ENCODE assay signal across 25 cellular contexts in genomic region chr16:76293980-76294690, GRCh38. TPM values are rescaled to one million over a fixed set of nuclear protein-coding genes. Genes with fewer than 3 reads are reported as not detected.
"Had no signal": no experiment of that assay in that cellular context is flagged by ENCODE, and none has a peak within 500 bp of the region (broad histone marks: within the 10 kb centered on the region; RNA-seq: fewer than 3 reads in every experiment).

No MANE protein-coding gene starts in this region.

- H3K27me3 ChIP-seq: ascending aorta, neural progenitor cell, vagina had no signal

- H3K36me3 ChIP-seq: ascending aorta, left ventricle myocardium inferior, neural progenitor cell, prostate gland, vagina had no signal

- H3K4me3 ChIP-seq: ascending aorta, left ventricle myocardium inferior, neural progenitor cell, prostate gland, smooth muscle cell, vagina had no signal

- H3K27ac ChIP-seq: ascending aorta, left ventricle myocardium inferior, neural progenitor cell, prostate gland, vagina, VCaP had no signal

- H3K27me3 Mint-ChIP-seq: activated naive CD4-positive, alpha-beta T cell treated with anti-CD3 and anti-CD28 coated beads, Interleukin-2, amount 10 ng/mL, durations not matched to agents 7 days and 5 days; activated naive CD8-positive, alpha-beta T cell treated with anti-CD3 and anti-CD28 coated beads, Interleukin-2, amount 50 U/mL, for 24 hours; effector memory CD8-positive, alpha-beta T cell; stimulated activated naive CD8-positive, alpha-beta T cell treated with anti-CD3 and anti-CD28 coated beads, Interleukin-15, amount 100 ng/mL, for 72 hours had no signal

- H3K27ac Mint-ChIP-seq: activated naive CD4-positive, alpha-beta T cell treated with anti-CD3 and anti-CD28 coated beads, Interleukin-2, amount 10 ng/mL, durations not matched to agents 7 days and 5 days; activated naive CD8-positive, alpha-beta T cell treated with anti-CD3 and anti-CD28 coated beads, Interleukin-2, amount 50 U/mL, for 24 hours; effector memory CD8-positive, alpha-beta T cell; naive B cell; stimulated activated naive CD8-positive, alpha-beta T cell treated with anti-CD3 and anti-CD28 coated beads, Interleukin-15, amount 100 ng/mL, for 72 hours had no signal

- H3K4me2 ChIP-seq: neural progenitor cell, smooth muscle cell had no signal

- H3K9me3 ChIP-seq: ascending aorta, left ventricle myocardium inferior, prostate gland, vagina had no signal

- DNase-seq: activated CD4-positive, alpha-beta T cell treated with anti-CD3 and anti-CD28 coated beads, Interleukin-2, amount 50 U/mL, for 1 hour; activated CD4-positive, CD25-positive, alpha-beta regulatory T cell treated with anti-CD3 and anti-CD28 coated beads, Interleukin-2, amount 50 U/mL, for 72 hours; activated CD8-positive, alpha-beta memory T cell treated with anti-CD3 and anti-CD28 coated beads for 24 hours; activated CD8-positive, alpha-beta memory T cell treated with anti-CD3 and anti-CD28 coated beads, Interleukin-2, amount 50 U/mL, for 48 hours; activated effector memory CD4-positive, alpha-beta T cell treated with Interleukin-2 at 50 U/mL for 16 hours; activated naive CD4-positive, alpha-beta T cell treated with anti-CD3 and anti-CD28 coated beads, Interleukin-2, amount 10 ng/mL, durations not matched to agents 7 days and 5 days; activated naive CD8-positive, alpha-beta T cell treated with anti-CD3 and anti-CD28 coated beads, Interleukin-2, amount 50 U/mL, for 24 hours; activated T-cell treated with anti-CD3 and anti-CD28 coated beads, Interleukin-2, amount 50 U/mL, for 48 hours; effector memory CD8-positive, alpha-beta T cell; kidney glomerular epithelial cell; left ventricle myocardium inferior; mammary epithelial cell; naive B cell; right cardiac atrium; stimulated activated CD4-positive, alpha-beta T cell treated with anti-CD3 and anti-CD28 coated beads, Interleukin-4, amount 100 ng/mL, for 1 hour; stimulated activated naive CD8-positive, alpha-beta T cell treated with anti-CD3 and anti-CD28 coated beads, Interleukin-15, amount 100 ng/mL, for 72 hours; T-helper 2 cell; trophoblast cell had no signal

- H3K4me1 ChIP-seq: ascending aorta, left ventricle myocardium inferior, neural progenitor cell, prostate gland, vagina had no signal

- H3K4me1 Mint-ChIP-seq: activated naive CD4-positive, alpha-beta T cell treated with anti-CD3 and anti-CD28 coated beads, Interleukin-2, amount 10 ng/mL, durations not matched to agents 7 days and 5 days; activated naive CD8-positive, alpha-beta T cell treated with anti-CD3 and anti-CD28 coated beads, Interleukin-2, amount 50 U/mL, for 24 hours; naive B cell; neural progenitor cell; stimulated activated naive CD8-positive, alpha-beta T cell treated with anti-CD3 and anti-CD28 coated beads, Interleukin-15, amount 100 ng/mL, for 72 hours had no signal

- H3K9me3 Mint-ChIP-seq: neural progenitor cell had no signal

- H2AFZ ChIP-seq: neural progenitor cell had no signal

- ATAC-seq: activated naive CD8-positive, alpha-beta T cell treated with anti-CD3 and anti-CD28 coated beads, Interleukin-2, amount 50 U/mL, for 24 hours; effector memory CD8-positive, alpha-beta T cell; right cardiac atrium; stimulated activated naive CD8-positive, alpha-beta T cell treated with anti-CD3 and anti-CD28 coated beads, Interleukin-15, amount 100 ng/mL, for 72 hours had no signal

- H3K36me3 Mint-ChIP-seq: activated naive CD4-positive, alpha-beta T cell treated with anti-CD3 and anti-CD28 coated beads, Interleukin-2, amount 10 ng/mL, durations not matched to agents 7 days and 5 days; naive B cell; neural progenitor cell had no signal

- H3K9ac ChIP-seq: neural progenitor cell had no signal

- H3K4me3 Mint-ChIP-seq: activated naive CD4-positive, alpha-beta T cell treated with anti-CD3 and anti-CD28 coated beads, Interleukin-2, amount 10 ng/mL, durations not matched to agents 7 days and 5 days; activated naive CD8-positive, alpha-beta T cell treated with anti-CD3 and anti-CD28 coated beads, Interleukin-2, amount 50 U/mL, for 24 hours; effector memory CD8-positive, alpha-beta T cell; naive B cell; neural progenitor cell; stimulated activated naive CD8-positive, alpha-beta T cell treated with anti-CD3 and anti-CD28 coated beads, Interleukin-15, amount 100 ng/mL, for 72 hours had no signal

RNA-seq across cellular contexts. Expression of gene CNTNAP4, which starts 16.9 kb away (rescaled TPM):
- total RNA-seq: ascending aorta, dermis microvascular lymphatic vessel endothelial cell, left ventricle myocardium inferior, right cardiac atrium had no signal
